ENCODE assay signal across 30 cellular contexts in genomic region chr19:56116606-56117005, GRCh38. TPM values are rescaled to one million over a fixed set of nuclear protein-coding genes. Genes with fewer than 3 reads are reported as not detected.
DNase-seq lines count a peak whose midpoint lies in the region; ATAC-seq and TF ChIP-seq lines count a peak whose summit lies in the region.
"Had no signal": no experiment of that assay in that cellular context is flagged by ENCODE, and none has a peak within 500 bp of the region (broad histone marks: within the 10 kb centered on the region; RNA-seq: fewer than 3 reads in every experiment).

No MANE protein-coding gene starts in this region.

- H3K27me3 ChIP-seq in endodermal cell (ENCODE audit: control insufficient read depth, insufficient read depth, low read length, poor library complexity, severe bottlenecking): no peaks in the 10 kb centered on the region
- H3K27me3 ChIP-seq: BE2C, body of pancreas, hepatocyte had no signal

- DNase-seq in NCI-H2171 treated with DMSO at 0.1 percent for 48 hours (lab: John Stamatoyannopoulos, UW): peak; percentile 8
- DNase-seq in NCI-H2171 (lab: John Stamatoyannopoulos, UW): no peak
- peak; percentile 85 to 90 for DNase-seq in NCI-H524 (lab: John Stamatoyannopoulos, UW)
- peak; percentile 37 for DNase-seq in endodermal cell
- DNase-seq in osteocyte (ENCODE audit: extremely low spot score, unreplicated experiment): no peak
- no peak for DNase-seq in chondrocyte (ENCODE audit: low spot score)
- DNase-seq in NK-92 (lab: John Stamatoyannopoulos, UW; ENCODE audit: unreplicated experiment): no peak
- DNase-seq: 8988T; activated CD8-positive, alpha-beta T cell treated with anti-CD3 and anti-CD28 coated beads, Interleukin-2, amount 10 ng/mL, durations not matched to agents 7 days and 5 days; activated T-cell treated with anti-CD3 and anti-CD28 coated beads, Interleukin-2, amount 50 U/mL, for 4 hours; BE2C; DMS53; kidney; naive thymus-derived CD8-positive, alpha-beta T cell; NCI-H1436 treated with DMSO at 0.1 percent for 48 hours; SHP77 treated with DMSO at 0.1 percent for 48 hours; small intestine; stimulated activated CD4-positive, alpha-beta T cell treated with anti-CD3 and anti-CD28 coated beads, Interleukin-4, amount 100 ng/mL, for 24 hours; T-helper 1 cell had no signal

- TF ChIP-seq CTCF in endodermal cell (conservative IDR thresholded peaks at IDR 0.05) (no peak), osteocyte (IDR thresholded peaks at IDR 0.05) (no peak), chondrocyte (IDR thresholded peaks at IDR 0.05) (no peak)

- no peak overlapping the region for H3K4me3 ChIP-seq in endodermal cell (ENCODE audit: low read length)
- H3K4me3 ChIP-seq: body of pancreas, GM12878, HAP-1, hepatocyte had no signal

- peaks cover 3% of the 10 kb centered on the region for H3K4me1 ChIP-seq in endodermal cell (ENCODE audit: control insufficient read depth, insufficient read depth, low read length)

- H3K4me3 Mint-ChIP-seq in endodermal cell: no peak overlapping the region
- no peak overlapping the region for H3K4me3 Mint-ChIP-seq in osteocyte (ENCODE audit: unreplicated experiment)
- H3K4me3 Mint-ChIP-seq in chondrocyte (ENCODE audit: unreplicated experiment): no peak overlapping the region
- H3K4me3 Mint-ChIP-seq: activated CD8-positive, alpha-beta T cell treated with anti-CD3 and anti-CD28 coated beads, Interleukin-2, amount 10 ng/mL, durations not matched to agents 7 days and 5 days; activated naive CD4-positive, alpha-beta T cell treated with anti-CD3 and anti-CD28 coated beads, Interleukin-2, amount 50 U/mL, for 24 hours; activated T-cell treated with anti-CD3 and anti-CD28 coated beads, Interleukin-2, amount 50 U/mL, for 4 hours; naive thymus-derived CD8-positive, alpha-beta T cell had no signal

- H3K27ac Mint-ChIP-seq in endodermal cell (peak overlapping the region; percentile 45), osteocyte (ENCODE audit: unreplicated experiment) (peak overlapping the region; percentile 33), chondrocyte (ENCODE audit: unreplicated experiment) (no peak overlapping the region)
- H3K27ac Mint-ChIP-seq: activated CD8-positive, alpha-beta T cell treated with anti-CD3 and anti-CD28 coated beads, Interleukin-2, amount 10 ng/mL, durations not matched to agents 7 days and 5 days; activated naive CD4-positive, alpha-beta T cell treated with anti-CD3 and anti-CD28 coated beads, Interleukin-2, amount 50 U/mL, for 24 hours had no signal

- no peaks in the 10 kb centered on the region for H3K9me3 Mint-ChIP-seq in endodermal cell
- H3K9me3 Mint-ChIP-seq in osteocyte (ENCODE audit: unreplicated experiment): no peaks in the 10 kb centered on the region
- no peaks in the 10 kb centered on the region for H3K9me3 Mint-ChIP-seq in chondrocyte (ENCODE audit: low read depth)
- H3K9me3 Mint-ChIP-seq: activated naive CD4-positive, alpha-beta T cell treated with anti-CD3 and anti-CD28 coated beads, Interleukin-2, amount 50 U/mL, for 24 hours; activated T-cell treated with anti-CD3 and anti-CD28 coated beads, Interleukin-2, amount 50 U/mL, for 4 hours; naive thymus-derived CD8-positive, alpha-beta T cell had no signal

- H3K4me1 Mint-ChIP-seq in endodermal cell: peaks cover 44% of the 10 kb centered on the region
- peaks cover 38% of the 10 kb centered on the region for H3K4me1 Mint-ChIP-seq in osteocyte (ENCODE audit: unreplicated experiment)
- peaks cover 43% of the 10 kb centered on the region for H3K4me1 Mint-ChIP-seq in chondrocyte (ENCODE audit: low read depth)

- ATAC-seq in HG02610 (IDR thresholded peaks at IDR 0.05; ENCODE audit: unreplicated experiment): no peak
- ATAC-seq: activated CD8-positive, alpha-beta T cell treated with anti-CD3 and anti-CD28 coated beads, Interleukin-2, amount 10 ng/mL, durations not matched to agents 7 days and 5 days; activated T-cell treated with anti-CD3 and anti-CD28 coated beads, Interleukin-2, amount 50 U/mL, for 4 hours; body of pancreas; GM12878; naive thymus-derived CD8-positive, alpha-beta T cell had no signal

- no peaks in the 10 kb centered on the region for H3K9me3 ChIP-seq in endodermal cell (ENCODE audit: control insufficient read depth, low read length)
- H3K9me3 ChIP-seq: BE2C, body of pancreas, HAP-1 had no signal

- peaks cover 19% of the 10 kb centered on the region for H3K36me3 ChIP-seq in endodermal cell (ENCODE audit: control insufficient read depth, insufficient read depth, low read length)

- H3K27ac ChIP-seq in endodermal cell (ENCODE audit: low read depth, low read length): no peak overlapping the region
- H3K27ac ChIP-seq: hepatocyte, VCaP had no signal

- no peak overlapping the region for H3K9ac ChIP-seq in endodermal cell (ENCODE audit: extremely low read depth, low read length, poor library complexity, severe bottlenecking)

- H3K27me3 Mint-ChIP-seq in endodermal cell (ENCODE audit: insufficient read depth) (no peaks in the 10 kb centered on the region), osteocyte (ENCODE audit: unreplicated experiment) (no peaks in the 10 kb centered on the region), chondrocyte (ENCODE audit: low read depth) (no peaks in the 10 kb centered on the region)
- H3K27me3 Mint-ChIP-seq: activated naive CD4-positive, alpha-beta T cell treated with anti-CD3 and anti-CD28 coated beads, Interleukin-2, amount 50 U/mL, for 24 hours; naive thymus-derived CD8-positive, alpha-beta T cell had no signal

- peaks cover 9% of the 10 kb centered on the region for H3K36me3 Mint-ChIP-seq in endodermal cell (ENCODE audit: low read depth)
- H3K36me3 Mint-ChIP-seq in osteocyte (ENCODE audit: unreplicated experiment): no peaks in the 10 kb centered on the region
- H3K36me3 Mint-ChIP-seq in chondrocyte (ENCODE audit: low read depth): no peaks in the 10 kb centered on the region
- H3K36me3 Mint-ChIP-seq: activated naive CD4-positive, alpha-beta T cell treated with anti-CD3 and anti-CD28 coated beads, Interleukin-2, amount 50 U/mL, for 24 hours; naive thymus-derived CD8-positive, alpha-beta T cell had no signal

- WGBS in endodermal cell (ENCODE audit: insufficient coverage in 1 of 2, insufficient read length in 1 of 2), 2 experiments: 94 to 100% methylated on average over 4 to 6 of the region's 6 CpGs

RNA-seq across cellular contexts. Expression of gene ZNF787, which starts 4.5 kb away (rescaled TPM):
- total RNA-seq in endodermal cell: 10 to 100 TPM; 42.1 to 43.7 TPM
- 27.7 TPM for polyA plus RNA-seq in endodermal cell (2013, experiment 1 of 2)
- polyA plus RNA-seq in endodermal cell (2013, experiment 2 of 2): 26.5 TPM
- total RNA-seq in osteocyte: 27.8 and 31.4 TPM in 2 replicates
- total RNA-seq in chondrocyte: 22.4 to 26.6 TPM (median 26.5 TPM) in 3 replicates

RNA-seq across cellular contexts. Expression of gene ZNF444, which starts 24.5 kb away (rescaled TPM):
- total RNA-seq in endodermal cell (10 to 100 TPM; 50.2 to 58.8 TPM), osteocyte (41.6 and 47.9 TPM in 2 replicates), chondrocyte (30.4 to 33.1 TPM (median 31.5 TPM) in 3 replicates)
- 36.7 TPM for polyA plus RNA-seq in endodermal cell (2013, experiment 1 of 2)
- polyA plus RNA-seq in endodermal cell (2013, experiment 2 of 2): 31.4 TPM

RNA-seq across cellular contexts. Expression of gene GALP, which starts 59.2 kb away (rescaled TPM):
- total RNA-seq in endodermal cell: under 1 TPM in 1 of 2 donors, not detected in 1; 0.40 TPM
- 20.2 TPM for polyA plus RNA-seq in endodermal cell (2013, experiment 1 of 2)
- 19.9 TPM for polyA plus RNA-seq in endodermal cell (2013, experiment 2 of 2)
- total RNA-seq in osteocyte: not detected in 2 replicates
- total RNA-seq in chondrocyte: not detected in 3 replicates
- total RNA-seq: activated CD8-positive, alpha-beta T cell treated with anti-CD3 and anti-CD28 coated beads, Interleukin-2, amount 10 ng/mL, durations not matched to agents 7 days and 5 days; activated T-cell treated with anti-CD3 and anti-CD28 coated beads, Interleukin-2, amount 50 U/mL, for 4 hours; body of pancreas; endothelial cell of umbilical vein; GM12878; hepatocyte; kidney; MCF 10A; naive thymus-derived CD8-positive, alpha-beta T cell; pulmonary artery endothelial cell; urinary bladder had no signal
- polyA plus RNA-seq: endothelial cell of umbilical vein; GM12878; hepatocyte; naive thymus-derived CD8-positive, alpha-beta T cell; small intestine; urinary bladder had no signal

Comparison
In these comparisons a context has a peak if more than half of its experiments do, and no peak if none do; other contexts are left out.
1. DNase-seq: peak in NCI-H2171 treated with DMSO at 0.1 percent for 48 hours (single experiment), NCI-H524 (2 of 2) and endodermal cell (single experiment); none in NCI-H2171 (single experiment), osteocyte (single experiment), chondrocyte (single experiment) and NK-92 (single experiment).